ENCODE assay signal across 1 cellular context in the genomic region with DNA sequence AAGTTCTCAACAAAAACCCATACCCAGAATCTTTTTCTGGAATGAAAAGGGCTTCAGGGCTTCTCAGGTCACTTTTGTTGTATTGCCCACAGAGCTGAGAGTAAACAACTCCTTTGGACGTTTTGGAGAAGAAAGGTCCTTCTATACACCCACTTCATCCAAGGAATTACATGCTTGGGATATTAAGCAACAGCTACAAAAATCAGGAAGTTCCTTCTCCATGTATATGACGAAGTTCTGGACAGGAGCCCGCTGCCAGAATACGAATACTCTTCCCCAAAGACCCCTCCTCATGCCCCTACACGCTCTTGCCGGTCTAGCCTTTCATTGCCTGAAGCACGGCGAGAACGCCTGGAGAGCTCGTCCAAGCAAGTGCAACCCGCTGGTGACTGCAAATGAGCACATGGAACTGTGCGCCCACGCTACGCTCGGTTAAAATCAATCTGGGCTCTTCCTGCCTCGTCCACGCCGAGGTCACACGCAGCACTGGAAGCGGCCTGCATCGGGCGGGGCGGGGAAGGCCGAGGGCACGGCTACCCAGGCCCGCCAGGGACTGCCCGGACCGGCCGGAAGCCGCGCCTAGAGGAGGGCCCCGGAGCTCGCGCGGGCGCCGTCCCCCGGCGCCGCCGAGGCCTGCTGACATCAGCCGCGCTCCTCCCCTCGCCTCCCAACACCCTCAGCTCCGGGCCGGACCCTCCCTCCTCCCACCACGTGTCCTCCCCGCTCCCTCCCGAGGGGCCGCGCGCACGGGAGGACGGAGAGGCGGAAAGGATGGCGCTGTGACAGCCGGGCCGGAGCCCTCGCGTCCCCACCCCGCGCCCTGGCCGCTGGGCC.
A peak's percentile ranks its signal among the peaks of the same experiment; 100 is the strongest.
TF ChIP-seq lines count a peak whose summit lies in the region.

POGK (plus strand) TSS at position 710 of the 834 bp plus-strand sequence. CDS start 1,482 bp downstream, outside the sequence.

TF ChIP-seq in HEK293, 187 proteins besides CTCF, POLR2A, EP300 and RAD21 (continued from another document and continues in another):
- TF ChIP-seq, protein P1, sequence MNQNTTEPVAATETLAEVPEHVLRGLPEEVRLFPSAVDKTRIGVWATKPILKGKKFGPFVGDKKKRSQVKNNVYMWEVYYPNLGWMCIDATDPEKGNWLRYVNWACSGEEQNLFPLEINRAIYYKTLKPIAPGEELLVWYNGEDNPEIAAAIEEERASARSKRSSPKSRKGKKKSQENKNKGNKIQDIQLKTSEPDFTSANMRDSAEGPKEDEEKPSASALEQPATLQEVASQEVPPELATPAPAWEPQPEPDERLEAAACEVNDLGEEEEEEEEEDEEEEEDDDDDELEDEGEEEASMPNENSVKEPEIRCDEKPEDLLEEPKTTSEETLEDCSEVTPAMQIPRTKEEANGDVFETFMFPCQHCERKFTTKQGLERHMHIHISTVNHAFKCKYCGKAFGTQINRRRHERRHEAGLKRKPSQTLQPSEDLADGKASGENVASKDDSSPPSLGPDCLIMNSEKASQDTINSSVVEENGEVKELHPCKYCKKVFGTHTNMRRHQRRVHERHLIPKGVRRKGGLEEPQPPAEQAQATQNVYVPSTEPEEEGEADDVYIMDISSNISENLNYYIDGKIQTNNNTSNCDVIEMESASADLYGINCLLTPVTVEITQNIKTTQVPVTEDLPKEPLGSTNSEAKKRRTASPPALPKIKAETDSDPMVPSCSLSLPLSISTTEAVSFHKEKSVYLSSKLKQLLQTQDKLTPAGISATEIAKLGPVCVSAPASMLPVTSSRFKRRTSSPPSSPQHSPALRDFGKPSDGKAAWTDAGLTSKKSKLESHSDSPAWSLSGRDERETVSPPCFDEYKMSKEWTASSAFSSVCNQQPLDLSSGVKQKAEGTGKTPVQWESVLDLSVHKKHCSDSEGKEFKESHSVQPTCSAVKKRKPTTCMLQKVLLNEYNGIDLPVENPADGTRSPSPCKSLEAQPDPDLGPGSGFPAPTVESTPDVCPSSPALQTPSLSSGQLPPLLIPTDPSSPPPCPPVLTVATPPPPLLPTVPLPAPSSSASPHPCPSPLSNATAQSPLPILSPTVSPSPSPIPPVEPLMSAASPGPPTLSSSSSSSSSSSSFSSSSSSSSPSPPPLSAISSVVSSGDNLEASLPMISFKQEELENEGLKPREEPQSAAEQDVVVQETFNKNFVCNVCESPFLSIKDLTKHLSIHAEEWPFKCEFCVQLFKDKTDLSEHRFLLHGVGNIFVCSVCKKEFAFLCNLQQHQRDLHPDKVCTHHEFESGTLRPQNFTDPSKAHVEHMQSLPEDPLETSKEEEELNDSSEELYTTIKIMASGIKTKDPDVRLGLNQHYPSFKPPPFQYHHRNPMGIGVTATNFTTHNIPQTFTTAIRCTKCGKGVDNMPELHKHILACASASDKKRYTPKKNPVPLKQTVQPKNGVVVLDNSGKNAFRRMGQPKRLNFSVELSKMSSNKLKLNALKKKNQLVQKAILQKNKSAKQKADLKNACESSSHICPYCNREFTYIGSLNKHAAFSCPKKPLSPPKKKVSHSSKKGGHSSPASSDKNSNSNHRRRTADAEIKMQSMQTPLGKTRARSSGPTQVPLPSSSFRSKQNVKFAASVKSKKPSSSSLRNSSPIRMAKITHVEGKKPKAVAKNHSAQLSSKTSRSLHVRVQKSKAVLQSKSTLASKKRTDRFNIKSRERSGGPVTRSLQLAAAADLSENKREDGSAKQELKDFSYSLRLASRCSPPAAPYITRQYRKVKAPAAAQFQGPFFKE (tag by site-specific recombination; IDR thresholded peaks at IDR 0.05; ENCODE audit: borderline replicate concordance) = no peak
- TF ChIP-seq YY1 (tag by site-specific recombination; IDR thresholded peaks at IDR 0.05) (peak; percentile 25; the same call in 1 of the 2 replicates), ZNF433 (tag by site-specific recombination; IDR thresholded peaks at IDR 0.05; ENCODE audit: low read depth) (no peak), ZIC2 (tag by site-specific recombination; IDR thresholded peaks at IDR 0.05) (no peak; the same call in 1 of the 2 replicates), AEBP2 (tag by site-specific recombination; IDR thresholded peaks at IDR 0.05; ENCODE audit: borderline replicate concordance) (no peak), BCL11A (tag by site-specific recombination; IDR thresholded peaks at IDR 0.05; ENCODE audit: low read depth) (no peak), ZNF521 (tag by site-specific recombination; IDR thresholded peaks at IDR 0.05) (no peak), ZNF211 (tag by site-specific recombination; IDR thresholded peaks at IDR 0.05; ENCODE audit: low read depth) (no peak), ZNF530 (tag by site-specific recombination; IDR thresholded peaks at IDR 0.05; ENCODE audit: low read depth) (no peak), ZNF19 (tag by site-specific recombination; IDR thresholded peaks at IDR 0.05; ENCODE audit: low read depth) (no peak), KLF9 (tag by site-specific recombination; IDR thresholded peaks at IDR 0.05; ENCODE audit: low read depth) (peak; percentile 63; the same call in 1 of the 2 replicates), ZNF747 (tag by site-specific recombination; IDR thresholded peaks at IDR 0.05) (no peak), SCRT1 (tag by site-specific recombination; IDR thresholded peaks at IDR 0.05; ENCODE audit: borderline replicate concordance) (no peak), ZNF132 (tag by site-specific recombination; IDR thresholded peaks at IDR 0.05; ENCODE audit: borderline replicate concordance) (no peak), ZNF366 (tag by site-specific recombination; conservative IDR thresholded peaks at IDR 0.05) (no peak), ZBTB44 (tag by site-specific recombination; IDR thresholded peaks at IDR 0.05) (no peak), ZNF792 (tag by site-specific recombination; IDR thresholded peaks at IDR 0.05) (no peak), ZNF221 (tag by site-specific recombination; IDR thresholded peaks at IDR 0.05; ENCODE audit: borderline replicate concordance) (no peak), ZNF549 (tag by site-specific recombination; IDR thresholded peaks at IDR 0.05) (no peak), ZBTB48 (tag by site-specific recombination; IDR thresholded peaks at IDR 0.05) (peak; percentile 49; the same call in 1 of the 2 replicates), ZNF837 (tag by site-specific recombination; IDR thresholded peaks at IDR 0.05) (no peak), ZNF114 (tag by site-specific recombination; IDR thresholded peaks at IDR 0.05) (no peak), ZNF510 (tag by site-specific recombination; IDR thresholded peaks at IDR 0.05; ENCODE audit: insufficient replicate concordance) (no peak), KLF17 (tag by site-specific recombination; IDR thresholded peaks at IDR 0.05) (no peak; the same call in 1 of the 2 replicates), ZXDB (tag by site-specific recombination; IDR thresholded peaks at IDR 0.05) (peak; percentile 77), ZNF600 (tag by site-specific recombination; IDR thresholded peaks at IDR 0.05) (peak; percentile 31; the same call in 1 of the 2 replicates)
- TF ChIP-seq, protein P2, sequence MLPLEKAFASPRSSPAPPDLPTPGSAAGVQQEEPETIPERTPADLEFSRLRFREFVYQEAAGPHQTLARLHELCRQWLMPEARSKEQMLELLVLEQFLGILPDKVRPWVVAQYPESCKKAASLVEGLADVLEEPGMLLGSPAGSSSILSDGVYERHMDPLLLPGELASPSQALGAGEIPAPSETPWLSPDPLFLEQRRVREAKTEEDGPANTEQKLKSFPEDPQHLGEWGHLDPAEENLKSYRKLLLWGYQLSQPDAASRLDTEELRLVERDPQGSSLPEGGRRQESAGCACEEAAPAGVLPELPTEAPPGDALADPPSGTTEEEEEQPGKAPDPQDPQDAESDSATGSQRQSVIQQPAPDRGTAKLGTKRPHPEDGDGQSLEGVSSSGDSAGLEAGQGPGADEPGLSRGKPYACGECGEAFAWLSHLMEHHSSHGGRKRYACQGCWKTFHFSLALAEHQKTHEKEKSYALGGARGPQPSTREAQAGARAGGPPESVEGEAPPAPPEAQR (tag by site-specific recombination; IDR thresholded peaks at IDR 0.05) = 0 out of 2 replicates have a peak, but pooled peaks have one; percentile 7
- TF ChIP-seq, protein P3, sequence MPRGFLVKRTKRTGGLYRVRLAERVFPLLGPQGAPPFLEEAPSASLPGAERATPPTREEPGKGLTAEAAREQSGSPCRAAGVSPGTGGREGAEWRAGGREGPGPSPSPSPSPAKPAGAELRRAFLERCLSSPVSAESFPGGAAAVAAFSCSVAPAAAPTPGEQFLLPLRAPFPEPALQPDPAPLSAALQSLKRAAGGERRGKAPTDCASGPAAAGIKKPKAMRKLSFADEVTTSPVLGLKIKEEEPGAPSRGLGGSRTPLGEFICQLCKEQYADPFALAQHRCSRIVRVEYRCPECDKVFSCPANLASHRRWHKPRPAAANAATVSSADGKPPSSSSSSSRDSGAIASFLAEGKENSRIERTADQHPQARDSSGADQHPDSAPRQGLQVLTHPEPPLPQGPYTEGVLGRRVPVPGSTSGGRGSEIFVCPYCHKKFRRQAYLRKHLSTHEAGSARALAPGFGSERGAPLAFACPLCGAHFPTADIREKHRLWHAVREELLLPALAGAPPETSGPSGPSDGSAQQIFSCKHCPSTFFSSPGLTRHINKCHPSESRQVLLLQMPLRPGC (tag by site-specific recombination; IDR thresholded peaks at IDR 0.05) = no peak
- TF ChIP-seq, protein P4, sequence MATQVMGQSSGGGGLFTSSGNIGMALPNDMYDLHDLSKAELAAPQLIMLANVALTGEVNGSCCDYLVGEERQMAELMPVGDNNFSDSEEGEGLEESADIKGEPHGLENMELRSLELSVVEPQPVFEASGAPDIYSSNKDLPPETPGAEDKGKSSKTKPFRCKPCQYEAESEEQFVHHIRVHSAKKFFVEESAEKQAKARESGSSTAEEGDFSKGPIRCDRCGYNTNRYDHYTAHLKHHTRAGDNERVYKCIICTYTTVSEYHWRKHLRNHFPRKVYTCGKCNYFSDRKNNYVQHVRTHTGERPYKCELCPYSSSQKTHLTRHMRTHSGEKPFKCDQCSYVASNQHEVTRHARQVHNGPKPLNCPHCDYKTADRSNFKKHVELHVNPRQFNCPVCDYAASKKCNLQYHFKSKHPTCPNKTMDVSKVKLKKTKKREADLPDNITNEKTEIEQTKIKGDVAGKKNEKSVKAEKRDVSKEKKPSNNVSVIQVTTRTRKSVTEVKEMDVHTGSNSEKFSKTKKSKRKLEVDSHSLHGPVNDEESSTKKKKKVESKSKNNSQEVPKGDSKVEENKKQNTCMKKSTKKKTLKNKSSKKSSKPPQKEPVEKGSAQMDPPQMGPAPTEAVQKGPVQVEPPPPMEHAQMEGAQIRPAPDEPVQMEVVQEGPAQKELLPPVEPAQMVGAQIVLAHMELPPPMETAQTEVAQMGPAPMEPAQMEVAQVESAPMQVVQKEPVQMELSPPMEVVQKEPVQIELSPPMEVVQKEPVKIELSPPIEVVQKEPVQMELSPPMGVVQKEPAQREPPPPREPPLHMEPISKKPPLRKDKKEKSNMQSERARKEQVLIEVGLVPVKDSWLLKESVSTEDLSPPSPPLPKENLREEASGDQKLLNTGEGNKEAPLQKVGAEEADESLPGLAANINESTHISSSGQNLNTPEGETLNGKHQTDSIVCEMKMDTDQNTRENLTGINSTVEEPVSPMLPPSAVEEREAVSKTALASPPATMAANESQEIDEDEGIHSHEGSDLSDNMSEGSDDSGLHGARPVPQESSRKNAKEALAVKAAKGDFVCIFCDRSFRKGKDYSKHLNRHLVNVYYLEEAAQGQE (tag by site-specific recombination; IDR thresholded peaks at IDR 0.05) = no peak
- TF ChIP-seq, protein P5, sequence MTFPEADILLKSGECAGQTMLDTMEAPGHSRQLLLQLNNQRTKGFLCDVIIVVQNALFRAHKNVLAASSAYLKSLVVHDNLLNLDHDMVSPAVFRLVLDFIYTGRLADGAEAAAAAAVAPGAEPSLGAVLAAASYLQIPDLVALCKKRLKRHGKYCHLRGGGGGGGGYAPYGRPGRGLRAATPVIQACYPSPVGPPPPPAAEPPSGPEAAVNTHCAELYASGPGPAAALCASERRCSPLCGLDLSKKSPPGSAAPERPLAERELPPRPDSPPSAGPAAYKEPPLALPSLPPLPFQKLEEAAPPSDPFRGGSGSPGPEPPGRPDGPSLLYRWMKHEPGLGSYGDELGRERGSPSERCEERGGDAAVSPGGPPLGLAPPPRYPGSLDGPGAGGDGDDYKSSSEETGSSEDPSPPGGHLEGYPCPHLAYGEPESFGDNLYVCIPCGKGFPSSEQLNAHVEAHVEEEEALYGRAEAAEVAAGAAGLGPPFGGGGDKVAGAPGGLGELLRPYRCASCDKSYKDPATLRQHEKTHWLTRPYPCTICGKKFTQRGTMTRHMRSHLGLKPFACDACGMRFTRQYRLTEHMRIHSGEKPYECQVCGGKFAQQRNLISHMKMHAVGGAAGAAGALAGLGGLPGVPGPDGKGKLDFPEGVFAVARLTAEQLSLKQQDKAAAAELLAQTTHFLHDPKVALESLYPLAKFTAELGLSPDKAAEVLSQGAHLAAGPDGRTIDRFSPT (tag by site-specific recombination; IDR thresholded peaks at IDR 0.05) = no peak
- TF ChIP-seq, protein P6, sequence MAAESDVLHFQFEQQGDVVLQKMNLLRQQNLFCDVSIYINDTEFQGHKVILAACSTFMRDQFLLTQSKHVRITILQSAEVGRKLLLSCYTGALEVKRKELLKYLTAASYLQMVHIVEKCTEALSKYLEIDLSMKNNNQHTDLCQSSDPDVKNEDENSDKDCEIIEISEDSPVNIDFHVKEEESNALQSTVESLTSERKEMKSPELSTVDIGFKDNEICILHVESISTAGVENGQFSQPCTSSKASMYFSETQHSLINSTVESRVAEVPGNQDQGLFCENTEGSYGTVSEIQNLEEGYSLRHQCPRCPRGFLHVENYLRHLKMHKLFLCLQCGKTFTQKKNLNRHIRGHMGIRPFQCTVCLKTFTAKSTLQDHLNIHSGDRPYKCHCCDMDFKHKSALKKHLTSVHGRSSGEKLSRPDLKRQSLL (tag by site-specific recombination; IDR thresholded peaks at IDR 0.05) = no peak
